In the genomic region with DNA sequence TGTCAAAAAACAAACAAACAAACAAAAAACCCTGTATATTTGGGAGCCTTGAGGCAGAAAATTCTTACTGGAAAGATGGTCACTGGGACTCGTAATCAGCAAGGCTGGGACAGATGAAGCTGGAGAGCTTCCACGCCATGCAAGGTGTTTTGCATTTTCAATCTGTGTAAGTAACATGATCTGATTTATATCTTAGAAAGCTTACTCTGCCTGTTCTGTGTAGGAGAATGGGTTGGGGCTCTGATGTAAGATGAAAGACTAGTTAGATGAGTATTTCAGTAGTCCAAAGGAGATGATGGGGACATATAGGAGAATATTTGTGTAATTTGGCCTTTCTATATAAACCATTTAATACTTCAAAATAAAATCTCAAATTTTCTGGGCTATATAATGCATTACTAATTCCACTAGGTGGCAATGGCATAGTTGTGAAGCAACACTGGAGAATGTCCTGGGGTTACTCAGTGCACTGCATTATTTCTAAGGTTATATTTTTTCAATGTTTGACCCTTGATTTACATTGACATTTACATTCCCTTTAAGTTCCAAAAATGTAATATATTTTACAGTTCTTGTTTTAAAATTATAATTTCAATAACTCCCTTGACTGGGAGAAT, we compare ENCODE assay signal across 8 cellular contexts. TPM values are rescaled to one million over a fixed set of nuclear protein-coding genes. Genes with fewer than 3 reads are reported as not detected.
DNase-seq lines count a peak whose midpoint lies in the region; ATAC-seq and TF ChIP-seq lines count a peak whose summit lies in the region.

No MANE protein-coding gene starts in this region.

- no peaks in the 10 kb centered on the region for H3K36me3 ChIP-seq in thoracic aorta

- TF ChIP-seq CTCF in endothelial cell (IDR thresholded peaks at IDR 0.05; ENCODE audit: unreplicated experiment) (peak; percentile 51), thoracic aorta (IDR thresholded peaks at IDR 0.05) (peak; percentile 34)

- no peaks in the 10 kb centered on the region for H3K4me1 Mint-ChIP-seq in endothelial cell (ENCODE audit: unreplicated experiment)

- H3K27me3 ChIP-seq in thoracic aorta (replicated peaks; ENCODE audit: insufficient read depth): no peaks in the 10 kb centered on the region

- no peak overlapping the region for H3K4me3 Mint-ChIP-seq in endothelial cell (ENCODE audit: unreplicated experiment)

- H3K9me3 ChIP-seq in thoracic aorta: no peaks in the 10 kb centered on the region

- no peaks in the 10 kb centered on the region for H3K36me3 Mint-ChIP-seq in endothelial cell (ENCODE audit: low read depth, unreplicated experiment)

- no peak overlapping the region for H3K27ac Mint-ChIP-seq in endothelial cell (ENCODE audit: unreplicated experiment)

- ATAC-seq in GM19043 (IDR thresholded peaks at IDR 0.05; ENCODE audit: low read depth, unreplicated experiment): peak; percentile 83
- no peak for ATAC-seq in thoracic aorta (ENCODE audit: insufficient number of reproducible peaks, low FRiP score, low read depth)

- H3K27ac ChIP-seq in thoracic aorta: no peak overlapping the region

- H3K27me3 Mint-ChIP-seq in endothelial cell (ENCODE audit: unreplicated experiment): no peaks in the 10 kb centered on the region

- no peaks in the 10 kb centered on the region for H3K4me1 ChIP-seq in thoracic aorta (ENCODE audit: control insufficient read depth in 1 of 2, low read depth in 2 of 2)

- DNase-seq in AML-193 (lab: John Stamatoyannopoulos, UW): peak; percentile 40 to 57
- DNase-seq in NAMALWA (ENCODE audit: low spot score): peak; percentile 52
- no peak for DNase-seq in endothelial cell (ENCODE audit: low spot score)
- DNase-seq in thoracic aorta (ENCODE audit: low spot score): no peak
- DNase-seq in midbrain (lab: John Stamatoyannopoulos, UW): no peak
- DNase-seq in GOT3 (lab: John Stamatoyannopoulos, UW): no peak
- DNase-seq in NCI-H2107 (lab: John Stamatoyannopoulos, UW): no peak

- H3K4me3 ChIP-seq in thoracic aorta: no peak overlapping the region

- H3K9me3 Mint-ChIP-seq in endothelial cell (ENCODE audit: unreplicated experiment): no peaks in the 10 kb centered on the region

RNA-seq across cellular contexts. Expression of a gene that starts 21.9 kb away (rescaled TPM):
- total RNA-seq in endothelial cell (ENCODE audit: unreplicated experiment) (5.6 TPM), thoracic aorta (1 to 10 TPM; 3.5 to 5.1 TPM)

Comparison
In these comparisons a context has a peak if more than half of its experiments do, and no peak if none do; other contexts are left out.
1. DNase-seq: peak in AML-193 (2 of 2) and NAMALWA (single experiment); none in endothelial cell (single experiment), thoracic aorta (single experiment), midbrain (single experiment), GOT3 (single experiment) and NCI-H2107 (single experiment).